Comparison of ENCODE assay signal across 20 cellular contexts in the genomic region with DNA sequence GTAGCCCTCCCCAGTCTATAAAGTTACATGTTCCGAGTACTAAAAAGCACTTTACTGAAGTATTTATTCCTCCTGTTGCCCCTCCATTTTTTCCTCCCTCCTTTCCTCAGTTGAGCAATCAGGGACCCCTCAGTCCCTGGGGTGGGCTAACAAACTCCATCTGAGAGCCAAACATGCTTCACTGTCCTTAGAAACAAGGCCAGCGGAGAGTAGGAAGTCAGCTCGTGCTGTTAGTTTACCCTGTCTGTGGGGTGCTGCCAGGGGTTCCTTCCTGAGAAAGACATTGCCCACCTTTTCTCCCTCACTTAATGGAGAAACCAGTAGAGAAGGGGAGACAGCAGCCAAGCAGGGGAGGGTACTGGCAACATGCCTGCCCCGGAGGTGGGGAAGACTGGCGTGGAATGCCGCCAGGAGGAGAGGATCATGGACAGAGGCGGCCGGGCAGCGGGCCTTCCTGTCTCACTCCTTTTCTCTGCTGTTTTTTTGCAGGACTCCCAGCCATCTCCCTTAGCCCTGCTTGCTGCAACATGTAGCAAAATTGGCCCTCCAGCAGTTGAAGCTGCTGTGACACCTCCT. TPM values are rescaled to one million over a fixed set of nuclear protein-coding genes. Genes with fewer than 3 reads are reported as not detected.
DNase-seq lines count a peak whose midpoint lies in the region; ATAC-seq and TF ChIP-seq lines count a peak whose summit lies in the region.
"Had no signal": no experiment of that assay in that cellular context is flagged by ENCODE, and none has a peak within 500 bp of the region (broad histone marks: within the 10 kb centered on the region; RNA-seq: fewer than 3 reads in every experiment).

No MANE protein-coding gene starts in this region.

- BruUV-seq in mammary epithelial cell (replicated peaks; lab: Mats Ljungman, UMichigan): no TSS peak

- H2AFZ ChIP-seq in GM23338: no peak overlapping the region
- peak overlapping the region; percentile 79 for H2AFZ ChIP-seq in mammary epithelial cell (ENCODE audit: low read depth, low read length)

- H3K9me2 ChIP-seq in GM23338 (ENCODE audit: insufficient read depth): no peaks in the 10 kb centered on the region

- no peak overlapping the region for H3K9ac ChIP-seq in mammary epithelial cell (ENCODE audit: insufficient read depth, low read length)

- ATAC-seq in GM23338 (no peak), sciatic nerve (peak; percentile 78), HG02642 (IDR thresholded peaks at IDR 0.05; ENCODE audit: poor library complexity, unreplicated experiment) (no peak), GM18870 (IDR thresholded peaks at IDR 0.05; ENCODE audit: unreplicated experiment) (no peak)
- no peak for ATAC-seq in stimulated activated naive CD8-positive, alpha-beta T cell treated with anti-CD3 and anti-CD28 coated beads, Interleukin-15, amount 100 ng/mL, for 72 hours
- ATAC-seq: K562 had no signal

- DNase-seq in GM23338 (ENCODE audit: low spot score): no peak
- peak; percentile 25 for DNase-seq in mammary epithelial cell
- DNase-seq in left ventricle myocardium inferior: peak; percentile 73
- DNase-seq in sciatic nerve (ENCODE audit: low spot score): no peak
- no peak for DNase-seq in DMS114 treated with DMSO at 0.1 percent for 48 hours (lab: John Stamatoyannopoulos, UW; ENCODE audit: unreplicated experiment)
- no peak for DNase-seq in stimulated activated naive CD8-positive, alpha-beta T cell treated with anti-CD3 and anti-CD28 coated beads, Interleukin-15, amount 100 ng/mL, for 72 hours
- DNase-seq: activated CD4-positive, alpha-beta T cell treated with anti-CD3 and anti-CD28 coated beads for 1 hour; cerebellar nuclear complex; DMS79 treated with DMSO at 0.1 percent for 48 hours; GOT3; NCI-H2081 had no signal

- H3K4me2 ChIP-seq in GM23338: no peak overlapping the region
- peak overlapping the region; percentile 13 for H3K4me2 ChIP-seq in mammary epithelial cell (ENCODE audit: insufficient read depth, low read depth, low read length)

- H3K9me3 ChIP-seq in mammary epithelial cell (replicated peaks; ENCODE audit: insufficient read depth, low read length): no peaks in the 10 kb centered on the region
- no peaks in the 10 kb centered on the region for H3K9me3 ChIP-seq in left ventricle myocardium inferior (replicated peaks)

- intact Hi-C loops in mammary epithelial cell (cut with micrococcal nuclease) (no loop called here), left ventricle myocardium inferior (cut with micrococcal nuclease) (no loop called here), sciatic nerve (cut with DNase I) (no loop called here)

- H3K4me3 ChIP-seq in GM23338 (no peak overlapping the region), mammary epithelial cell (replicated peaks in 1 of 3; ENCODE audit: insufficient read depth in 1 of 3, low read depth in 2 of 3, low read length in 3 of 3) (no peak overlapping the region), left ventricle myocardium inferior (peak overlapping the region; percentile 3)
- H3K4me3 ChIP-seq: K562 had no signal

- dilution Hi-C loops in mammary epithelial cell (cut with HindIII; ENCODE audit: low sequenced_read_pairs): no loop called here

- H3F3A ChIP-seq in GM23338 (replicated peaks; ENCODE audit: low read depth): no peaks in the 10 kb centered on the region; the same call in 1 of the 2 replicates

- H3K9me3 Mint-ChIP-seq in GM23338: no peaks in the 10 kb centered on the region
- H3K9me3 Mint-ChIP-seq in stimulated activated naive CD8-positive, alpha-beta T cell treated with anti-CD3 and anti-CD28 coated beads, Interleukin-15, amount 100 ng/mL, for 72 hours: no peaks in the 10 kb centered on the region
- H3K9me3 Mint-ChIP-seq: CD14-positive monocyte, nephron had no signal

- H3K27ac Mint-ChIP-seq in GM23338: 0 out of 2 replicates have a peak overlapping the region, but pooled peaks have one; percentile 13
- no peak overlapping the region for H3K27ac Mint-ChIP-seq in stimulated activated naive CD8-positive, alpha-beta T cell treated with anti-CD3 and anti-CD28 coated beads, Interleukin-15, amount 100 ng/mL, for 72 hours
- H3K27ac Mint-ChIP-seq: CD14-positive monocyte had no signal

- peaks cover 4% of the 10 kb centered on the region for H3K27me3 Mint-ChIP-seq in GM23338 (ENCODE audit: insufficient read depth, low read depth, poor library complexity)
- H3K27me3 Mint-ChIP-seq in stimulated activated naive CD8-positive, alpha-beta T cell treated with anti-CD3 and anti-CD28 coated beads, Interleukin-15, amount 100 ng/mL, for 72 hours: no peaks in the 10 kb centered on the region

- H3K27ac ChIP-seq in GM23338 (ENCODE audit: low read depth): no peak overlapping the region
- no peak overlapping the region for H3K27ac ChIP-seq in mammary epithelial cell (ENCODE audit: insufficient read depth, low read depth, low read length)
- H3K27ac ChIP-seq in left ventricle myocardium inferior (replicated peaks): peak overlapping the region; percentile 71

- 12% methylated on average over 8 of the region's 9 CpGs for WGBS in mammary epithelial cell (ENCODE audit: low coverage, missing lambda C conversion rate)

- CTCF ChIA-PET in mammary epithelial cell (lab: Charles Lee; ENCODE audit: low non-redundant PET): interaction anchor here (0.5 kb wide), 1 partner anchor 95 kb away, joined by 4 read pairs; no protein-coding TSS in a partner anchor

- no peaks in the 10 kb centered on the region for H3K79me2 ChIP-seq in GM23338 (replicated peaks; ENCODE audit: insufficient read depth)
- H3K79me2 ChIP-seq in mammary epithelial cell (ENCODE audit: insufficient read depth, low read length): no peaks in the 10 kb centered on the region

- H3K36me3 Mint-ChIP-seq in GM23338 (ENCODE audit: low read depth): peaks cover 6% of the 10 kb centered on the region; the same call in 2 of the 3 replicates

- TF ChIP-seq CTCF in GM23338 (conservative IDR thresholded peaks at IDR 0.05; ENCODE audit: low read depth in 2 of 2) (no peak), mammary epithelial cell (conservative IDR thresholded peaks at IDR 0.05 in 1 of 2, IDR thresholded peaks at IDR 0.05 in 1 of 2; ENCODE audit: extremely low read depth in 1 of 2, insufficient read depth in 1 of 2, low read depth in 1 of 2, low read length in 2 of 2) (no peak), left ventricle myocardium inferior (IDR thresholded peaks at IDR 0.05; ENCODE audit: borderline replicate concordance) (no peak)

- in situ Hi-C loops in mammary epithelial cell (cut with MboI; ENCODE audit: low sequenced_read_pairs in 2 of 2): no loop called here

- H3K27me3 ChIP-seq in GM23338 (ENCODE audit: insufficient read depth) (no peaks in the 10 kb centered on the region), mammary epithelial cell (ENCODE audit: insufficient read depth, low read length) (no peaks in the 10 kb centered on the region), left ventricle myocardium inferior (ENCODE audit: low read depth) (no peaks in the 10 kb centered on the region)

- H3K4me1 ChIP-seq in GM23338 (ENCODE audit: insufficient read depth) (no peaks in the 10 kb centered on the region), mammary epithelial cell (ENCODE audit: insufficient read depth, low read length) (peaks cover 35% of the 10 kb centered on the region), left ventricle myocardium inferior (peaks cover 41% of the 10 kb centered on the region)

- no peaks in the 10 kb centered on the region; the same call in 2 of the 3 replicates for H3K4me1 Mint-ChIP-seq in GM23338
- H3K4me1 Mint-ChIP-seq in stimulated activated naive CD8-positive, alpha-beta T cell treated with anti-CD3 and anti-CD28 coated beads, Interleukin-15, amount 100 ng/mL, for 72 hours: peaks cover 10% of the 10 kb centered on the region

- H3K36me3 ChIP-seq in GM23338 (ENCODE audit: insufficient read depth): no peaks in the 10 kb centered on the region
- H3K36me3 ChIP-seq in mammary epithelial cell (ENCODE audit: insufficient read depth, low read length): peaks cover 1% of the 10 kb centered on the region
- peaks cover 12% of the 10 kb centered on the region for H3K36me3 ChIP-seq in left ventricle myocardium inferior

- H3K4me3 Mint-ChIP-seq in GM23338: no peak overlapping the region
- H3K4me3 Mint-ChIP-seq in stimulated activated naive CD8-positive, alpha-beta T cell treated with anti-CD3 and anti-CD28 coated beads, Interleukin-15, amount 100 ng/mL, for 72 hours: no peak overlapping the region
- H3K4me3 Mint-ChIP-seq: CD14-positive monocyte, nephron had no signal

- H4K20me1 ChIP-seq in GM23338 (replicated peaks; ENCODE audit: insufficient read depth) (no peaks in the 10 kb centered on the region; the same call in 1 of the 2 replicates), mammary epithelial cell (ENCODE audit: insufficient read depth, low read length) (no peaks in the 10 kb centered on the region)

TF ChIP-seq in GM23338, 12 proteins besides CTCF, POLR2A, EP300 and RAD21 (continues in another document):
- TF ChIP-seq NANOG (IDR thresholded peaks at IDR 0.05; ENCODE audit: borderline replicate concordance) (no peak), EZH2phosphoT487 (IDR thresholded peaks at IDR 0.05; ENCODE audit: unreplicated experiment) (no peak)

RNA-seq across cellular contexts. Expression of gene SP2, which starts 19.7 kb away (rescaled TPM):
- 6.0 and 7.6 TPM in 2 replicates for total RNA-seq in GM23338 (2014; rRNA removed; shearing (Covaris generic))
- polyA plus RNA-seq in GM23338 (2016; fragmentation: Nextera tagmentation; extraction: Ambion mirVana): 10.8 and 12.9 TPM in 2 replicates
- total RNA-seq in mammary epithelial cell: 10 to 100 TPM in 1 of 2 donors, 1 to 10 TPM in 1; 1.5 to 14.9 TPM
- polyA plus RNA-seq in mammary epithelial cell: 3.9 TPM
- 2.3 TPM for polyA minus RNA-seq in mammary epithelial cell
- 13.9 TPM for total RNA-seq in left ventricle myocardium inferior
- 24.2 TPM for total RNA-seq in sciatic nerve

RNA-seq across cellular contexts. Expression of gene PNPO, which starts 25.6 kb away (rescaled TPM):
- 12.7 and 21.8 TPM in 2 replicates for total RNA-seq in GM23338 (2014; rRNA removed; shearing (Covaris generic))
- 3.9 and 5.0 TPM in 2 replicates for polyA plus RNA-seq in GM23338 (2016; fragmentation: Nextera tagmentation; extraction: Ambion mirVana)
- 10 to 100 TPM; 63.5 to 89.5 TPM for total RNA-seq in mammary epithelial cell
- polyA plus RNA-seq in mammary epithelial cell: 62.4 TPM
- polyA minus RNA-seq in mammary epithelial cell: 78.2 TPM
- 25.3 TPM for total RNA-seq in left ventricle myocardium inferior
- total RNA-seq in sciatic nerve: 20.0 TPM

RNA-seq across cellular contexts. Expression of gene PRR15L, which starts 41.9 kb away (rescaled TPM):
- not detected in 2 replicates for total RNA-seq in GM23338 (2014; rRNA removed; shearing (Covaris generic))
- 0.57 and 0.66 TPM in 2 replicates for polyA plus RNA-seq in GM23338 (2016; fragmentation: Nextera tagmentation; extraction: Ambion mirVana)
- total RNA-seq in mammary epithelial cell: under 1 TPM; 0.33 to 0.50 TPM
- polyA plus RNA-seq in mammary epithelial cell: 0.74 TPM
- polyA minus RNA-seq in mammary epithelial cell: not detected
- 0.14 TPM for total RNA-seq in left ventricle myocardium inferior
- total RNA-seq in sciatic nerve: not detected
- total RNA-seq: K562, mesenteric fat pad, NCI-H460, posterior vena cava had no signal
- polyA plus RNA-seq: AG04450, CD14-positive monocyte had no signal

RNA-seq across cellular contexts. Expression of gene CDK5RAP3, which starts 55.2 kb away (rescaled TPM):
- 67.0 and 106 TPM in 2 replicates for total RNA-seq in GM23338 (2014; rRNA removed; shearing (Covaris generic))
- polyA plus RNA-seq in GM23338 (2016; fragmentation: Nextera tagmentation; extraction: Ambion mirVana) (78.9 and 92.6 TPM in 2 replicates), mammary epithelial cell (70.6 TPM)
- total RNA-seq in mammary epithelial cell (100 to 1,000 TPM in 1 of 2 donors, 10 to 100 TPM in 1; 35.3 to 116 TPM), left ventricle myocardium inferior (50.1 TPM), sciatic nerve (187 TPM)
- 121 TPM for polyA minus RNA-seq in mammary epithelial cell

Comparison
In these comparisons a context has a peak if more than half of its experiments do, and no peak if none do; other contexts are left out.
1. DNase-seq: peak in mammary epithelial cell (single experiment) and left ventricle myocardium inferior (single experiment); none in GM23338 (single experiment), sciatic nerve (single experiment), DMS114 treated with DMSO at 0.1 percent for 48 hours (single experiment) and stimulated activated naive CD8-positive, alpha-beta T cell treated with anti-CD3 and anti-CD28 coated beads, Interleukin-15, amount 100 ng/mL, for 72 hours (0 of 2).